11 cellular contexts compared by ENCODE assay signal in genomic region chr5:68303754-68304420, GRCh38.
DNase-seq lines count a peak whose midpoint lies in the region; ATAC-seq and TF ChIP-seq lines count a peak whose summit lies in the region.
"Had no signal": no experiment of that assay in that cellular context is flagged by ENCODE, and none has a peak within 500 bp of the region (broad histone marks: within the 10 kb centered on the region; RNA-seq: fewer than 3 reads in every experiment).

No MANE protein-coding gene starts in this region.

- peaks cover 28% of the 10 kb centered on the region for H3K36me3 Mint-ChIP-seq in activated CD4-positive, alpha-beta memory T cell treated with anti-CD3 and anti-CD28 coated beads, Interleukin-2, amount 10 ng/mL, durations not matched to agents 7 days and 5 days (ENCODE audit: low read depth)
- H3K36me3 Mint-ChIP-seq in natural killer cell, result no peaks in the 10 kb centered on the region
- H3K36me3 Mint-ChIP-seq in MCF 10A (ENCODE audit: insufficient read depth, unreplicated experiment), result peaks cover 81% of the 10 kb centered on the region

- H3K4me1 Mint-ChIP-seq in activated CD4-positive, alpha-beta memory T cell treated with anti-CD3 and anti-CD28 coated beads, Interleukin-2, amount 10 ng/mL, durations not matched to agents 7 days and 5 days, result peaks cover 35% of the 10 kb centered on the region
- H3K4me1 Mint-ChIP-seq in natural killer cell (peaks cover 30 to 36% of the 10 kb centered on the region in 2 donors), MCF 10A (ENCODE audit: insufficient read depth, unreplicated experiment) (peaks cover 20% of the 10 kb centered on the region)
- H3K4me1 Mint-ChIP-seq: brain had no signal

- POLR2A ChIA-PET in activated CD4-positive, alpha-beta memory T cell treated with anti-CD3 and anti-CD28 coated beads, Interleukin-2, amount 10 ng/mL, durations not matched to agents 7 days and 5 days (lab: Charles Lee), result interaction anchor here (1.2 kb wide), 1 partner anchor 17 kb away, joined by 6 read pairs; no protein-coding TSS in a partner anchor
- POLR2A ChIA-PET in MCF 10A (lab: Yijun Ruan, JAX), result interaction anchor here (0.6 to 1.6 kb wide), 2 partner anchors 258 to 1057 kb away, joined by 3 to 4 read pairs; no protein-coding TSS in a partner anchor

- intact Hi-C loops in natural killer cell (cut with micrococcal nuclease) (no loop called here), MCF 10A (cut with micrococcal nuclease) (no loop called here)

- no peak overlapping the region for H3K4me3 Mint-ChIP-seq in activated CD4-positive, alpha-beta memory T cell treated with anti-CD3 and anti-CD28 coated beads, Interleukin-2, amount 10 ng/mL, durations not matched to agents 7 days and 5 days
- H3K4me3 Mint-ChIP-seq in natural killer cell (no peak overlapping the region), MCF 10A (ENCODE audit: unreplicated experiment) (no peak overlapping the region)
- H3K4me3 Mint-ChIP-seq: brain had no signal

- CTCF ChIA-PET in activated CD4-positive, alpha-beta memory T cell treated with anti-CD3 and anti-CD28 coated beads, Interleukin-2, amount 10 ng/mL, durations not matched to agents 7 days and 5 days (lab: Charles Lee), result interaction anchor here (0.7 kb wide), 1 partner anchor 131 kb away, joined by 5 read pairs; no protein-coding TSS in a partner anchor
- CTCF ChIA-PET in MCF 10A (lab: Yijun Ruan, JAX), result interaction anchor here (0.6 to 0.9 kb wide), 2 partner anchors 658 to 721 kb away, joined by 5 to 6 read pairs; no protein-coding TSS in a partner anchor

- H3K27ac Mint-ChIP-seq in activated CD4-positive, alpha-beta memory T cell treated with anti-CD3 and anti-CD28 coated beads, Interleukin-2, amount 10 ng/mL, durations not matched to agents 7 days and 5 days, result peak overlapping the region; percentile 5
- H3K27ac Mint-ChIP-seq in natural killer cell, result peak overlapping the region; percentile 70 to 78
- no peak overlapping the region for H3K27ac Mint-ChIP-seq in MCF 10A (ENCODE audit: low read depth, unreplicated experiment)
- H3K27ac Mint-ChIP-seq: brain had no signal

- H3K27me3 Mint-ChIP-seq in activated CD4-positive, alpha-beta memory T cell treated with anti-CD3 and anti-CD28 coated beads, Interleukin-2, amount 10 ng/mL, durations not matched to agents 7 days and 5 days, result no peaks in the 10 kb centered on the region
- H3K27me3 Mint-ChIP-seq in natural killer cell (ENCODE audit: low read depth in 2 of 2) (no peaks in the 10 kb centered on the region), MCF 10A (ENCODE audit: insufficient read depth, unreplicated experiment) (no peaks in the 10 kb centered on the region)
- H3K27me3 Mint-ChIP-seq: brain had no signal

- no TSS peak for BruUV-seq in MCF 10A (replicated peaks; lab: Mats Ljungman, UMichigan)

- TF ChIP-seq CTCF in natural killer cell (IDR thresholded peaks at IDR 0.05) (no peak), MCF 10A (IDR thresholded peaks at IDR 0.05; ENCODE audit: unreplicated experiment) (no peak)

- DNase-seq in activated CD4-positive, alpha-beta memory T cell treated with anti-CD3 and anti-CD28 coated beads, Interleukin-2, amount 10 ng/mL, durations not matched to agents 7 days and 5 days, result no peak
- DNase-seq in natural killer cell (no peak), MCF 10A (ENCODE audit: unreplicated experiment) (no peak), NCI-H1417 (lab: John Stamatoyannopoulos, UW) (no peak)
- no peak for DNase-seq in stimulated activated CD4-positive, alpha-beta T cell treated with anti-CD3 and anti-CD28 coated beads, Interleukin-1b, Interleukin-23, amount 100 ng/mL, for 48 hours
- DNase-seq: activated T-cell treated with anti-CD3 and anti-CD28 coated beads, Interleukin-2, amount 50 U/mL, for 1 hour; Peyer's patch; testis had no signal

- H3K9me3 Mint-ChIP-seq in activated CD4-positive, alpha-beta memory T cell treated with anti-CD3 and anti-CD28 coated beads, Interleukin-2, amount 10 ng/mL, durations not matched to agents 7 days and 5 days, result no peaks in the 10 kb centered on the region
- no peaks in the 10 kb centered on the region for H3K9me3 Mint-ChIP-seq in natural killer cell
- no peaks in the 10 kb centered on the region for H3K9me3 Mint-ChIP-seq in MCF 10A (ENCODE audit: unreplicated experiment)

- ATAC-seq in GM19025 (IDR thresholded peaks at IDR 0.05; ENCODE audit: low read depth, unreplicated experiment) (peak; percentile 24), HG02678 (IDR thresholded peaks at IDR 0.05; ENCODE audit: unreplicated experiment) (peak; percentile 22), natural killer cell (peak in 1 of 3 donors; percentile 33)
